19 cellular contexts compared by ENCODE assay signal in genomic region chr4:110619001-110619350, GRCh38. TPM values are rescaled to one million over a fixed set of nuclear protein-coding genes. Genes with fewer than 3 reads are reported as not detected.
A peak's percentile ranks its signal among the peaks of the same experiment; 100 is the strongest.
DNase-seq lines count a peak whose midpoint lies in the region; TF ChIP-seq lines count a peak whose summit lies in the region.
"Had no signal": no experiment of that assay in that cellular context is flagged by ENCODE, and none has a peak within 500 bp of the region (broad histone marks: within the 10 kb centered on the region; RNA-seq: fewer than 3 reads in every experiment).

No MANE protein-coding gene starts in this region.

- peak overlapping the region; percentile 89; the same call in 1 of the 2 replicates for H3K27ac ChIP-seq in HUES6 (ENCODE audit: low read depth, low read length)
- H3K27ac ChIP-seq in iPS-20b (ENCODE audit: low read length) = no peak overlapping the region
- no peak overlapping the region for H3K27ac ChIP-seq in SK-N-SH (ENCODE audit: low read depth in 2 of 2, low read length in 1 of 2)

- peaks cover 92% of the 10 kb centered on the region for H3K27me3 Mint-ChIP-seq in chondrocyte (ENCODE audit: low read depth)

- peaks cover 15% of the 10 kb centered on the region for H3K36me3 Mint-ChIP-seq in chondrocyte (ENCODE audit: low read depth)

- TF ChIP-seq EP300 in SK-N-SH (IDR thresholded peaks at IDR 0.05; ENCODE audit: borderline replicate concordance in 1 of 2, low read depth in 1 of 2, low read length in 1 of 2) = no peak

- peak overlapping the region; percentile 66 for H3K4me3 ChIP-seq in HUES6 (ENCODE audit: low read depth, low read length)
- H3K4me3 ChIP-seq in iPS-20b (ENCODE audit: low read length) = peak overlapping the region; percentile 63
- H3K4me3 ChIP-seq in skeletal muscle satellite cell (ENCODE audit: low read length) = peak overlapping the region; percentile 78
- H3K4me3 ChIP-seq in SK-N-SH (ENCODE audit: low read depth in 2 of 2, low read length in 1 of 2) = no peak overlapping the region
- H3K4me3 ChIP-seq: lung, sigmoid colon had no signal

- CTCF ChIA-PET in SK-N-SH (lab: Yijun Ruan, JAX) = interaction anchor here (1.2 kb wide), 1 partner anchor 12 kb away, joined by 6 read pairs; no protein-coding TSS in a partner anchor

- no peaks in the 10 kb centered on the region for H3K9me3 Mint-ChIP-seq in chondrocyte (ENCODE audit: low read depth)

- peak overlapping the region; percentile 99 for H3K9ac ChIP-seq in HUES6 (ENCODE audit: low read length)
- peak overlapping the region; percentile 6; the same call in 1 of the 2 replicates for H3K9ac ChIP-seq in iPS-20b (ENCODE audit: low read depth, low read length)
- H3K9ac ChIP-seq in skeletal muscle satellite cell (ENCODE audit: low read depth, low read length) = peak overlapping the region; percentile 81
- H3K9ac ChIP-seq in SK-N-SH = no peak overlapping the region

- POLR2A ChIA-PET in SK-N-SH (lab: Yijun Ruan, JAX) = no interaction called here

- H3K4me1 Mint-ChIP-seq in chondrocyte (ENCODE audit: low read depth) = peaks cover 43% of the 10 kb centered on the region

- DNase-seq in chondrocyte (ENCODE audit: low spot score) (no peak), COLO829 (ENCODE audit: low spot score) (no peak), SK-N-SH (no peak), middle frontal gyrus (ENCODE audit: extremely low spot score, low spot score) (no peak)
- DNase-seq: activated CD4-positive, CD25-positive, alpha-beta regulatory T cell; activated gamma-delta T cell treated with Interleukin-2 at 50 U/mL for 16 hours; anterior cingulate cortex; cerebellar nuclear complex; foreskin fibroblast; GDM1; NCI-H187 treated with DMSO at 0.1 percent for 48 hours; NCI-H446 treated with DMSO at 0.1 percent for 48 hours; sigmoid colon; stimulated activated CD4-positive, alpha-beta T cell treated with anti-CD3 and anti-CD28 coated beads, Interleukin-4, amount 100 ng/mL, for 1 hour had no signal

- H3K9me2 ChIP-seq in SK-N-SH = no peaks in the 10 kb centered on the region

- no peak for TF ChIP-seq RAD21 in SK-N-SH (IDR thresholded peaks at IDR 0.05; ENCODE audit: low read length)

- peaks cover 42% of the 10 kb centered on the region for H3K4me1 ChIP-seq in HUES6 (ENCODE audit: control insufficient read depth, insufficient read depth, low read length)
- peaks cover 23% of the 10 kb centered on the region; the same call in 1 of the 2 replicates for H3K4me1 ChIP-seq in iPS-20b (ENCODE audit: insufficient read depth, low read length)
- peaks cover 23% of the 10 kb centered on the region for H3K4me1 ChIP-seq in skeletal muscle satellite cell (ENCODE audit: control insufficient read depth, insufficient read depth, low read length)
- H3K4me1 ChIP-seq in SK-N-SH (ENCODE audit: control insufficient read depth in 1 of 2, insufficient read depth in 2 of 2, low read depth in 1 of 2, low read length in 1 of 2) = peaks cover 0 to 4% of the 10 kb centered on the region in 2 experiments; a peak in 1 of 4 replicates

- H3K27ac Mint-ChIP-seq in chondrocyte (ENCODE audit: unreplicated experiment) = peak overlapping the region; percentile 90

- peak overlapping the region; percentile 92 for H3K4me2 ChIP-seq in skeletal muscle satellite cell (ENCODE audit: low read length)
- H3K4me2 ChIP-seq in SK-N-SH = no peak overlapping the region

- no peaks in the 10 kb centered on the region for H4K20me1 ChIP-seq in SK-N-SH (ENCODE audit: insufficient read depth)

- no peak overlapping the region for H3K4me3 Mint-ChIP-seq in chondrocyte (ENCODE audit: unreplicated experiment)

- H3K36me3 ChIP-seq in HUES6 (ENCODE audit: control insufficient read depth, insufficient read depth, low read length) = no peaks in the 10 kb centered on the region
- H3K36me3 ChIP-seq in iPS-20b (ENCODE audit: insufficient read depth, low read depth, low read length) = no peaks in the 10 kb centered on the region
- peaks cover 19% of the 10 kb centered on the region for H3K36me3 ChIP-seq in skeletal muscle satellite cell (ENCODE audit: insufficient read depth, low read length)
- no peaks in the 10 kb centered on the region for H3K36me3 ChIP-seq in SK-N-SH (replicated peaks in 1 of 2; ENCODE audit: control insufficient read depth in 1 of 2, insufficient read depth in 2 of 2, low read length in 1 of 2)
- H3K36me3 ChIP-seq: sigmoid colon had no signal

- TF ChIP-seq CTCF in chondrocyte (IDR thresholded peaks at IDR 0.05) (no peak), SK-N-SH (IDR thresholded peaks at IDR 0.05) (no peak)

- H3K79me2 ChIP-seq in SK-N-SH (ENCODE audit: insufficient read depth) = no peaks in the 10 kb centered on the region

- H3K9me3 ChIP-seq in HUES6 (ENCODE audit: control insufficient read depth, insufficient read depth, low read depth, low read length) (no peaks in the 10 kb centered on the region), iPS-20b (ENCODE audit: insufficient read depth, low read depth, low read length) (no peaks in the 10 kb centered on the region), skeletal muscle satellite cell (replicated peaks; ENCODE audit: low read length) (no peaks in the 10 kb centered on the region), SK-N-SH (no peaks in the 10 kb centered on the region)
- H3K9me3 ChIP-seq: sigmoid colon had no signal

- H3F3A ChIP-seq in SK-N-SH (replicated peaks; ENCODE audit: insufficient read depth) = no peaks in the 10 kb centered on the region

- H2AFZ ChIP-seq in SK-N-SH (ENCODE audit: low read depth) = no peak overlapping the region

- 38% methylated on average over 14 of the region's 14 CpGs for WGBS in SK-N-SH (ENCODE audit: low lambda C conversion rate)

- H3K27me3 ChIP-seq in HUES6 (ENCODE audit: control insufficient read depth, insufficient read depth, low read length) (peaks cover 97% of the 10 kb centered on the region), iPS-20b (ENCODE audit: insufficient read depth, low read length) (peaks cover 100% of the 10 kb centered on the region), skeletal muscle satellite cell (ENCODE audit: control insufficient read depth, insufficient read depth, low read length) (no peaks in the 10 kb centered on the region), SK-N-SH (ENCODE audit: insufficient read depth) (peaks cover 96% of the 10 kb centered on the region)

TF ChIP-seq in SK-N-SH, 30 proteins besides CTCF, POLR2A, EP300 and RAD21:
- no peak for TF ChIP-seq CHD2 (IDR thresholded peaks at IDR 0.05; ENCODE audit: low read length, partially characterized antibody)
- TF ChIP-seq REST (IDR thresholded peaks at IDR 0.05; ENCODE audit: low read depth, low read length) = no peak
- TF ChIP-seq NRF1 (IDR thresholded peaks at IDR 0.05; ENCODE audit: low read depth, low read length) = no peak
- no peak for TF ChIP-seq RXRA (IDR thresholded peaks at IDR 0.05; ENCODE audit: borderline replicate concordance, low read depth)
TF ChIP-seq in SK-N-SH: peak in this region for 0.

RNA-seq across cellular contexts. Expression of gene PITX2, which starts 3.9 kb away (rescaled TPM):
- total RNA-seq in chondrocyte = 0.64 to 1.0 TPM in 2 of 3 replicates, not detected in the other
- total RNA-seq in skeletal muscle satellite cell (2012; rRNA removed) = 1.0 and 7.6 TPM in 2 replicates
- not detected in 2 replicates for polyA plus RNA-seq in SK-N-SH (2012; rRNA removed)
- not detected in 2 replicates for polyA plus RNA-seq in SK-N-SH (2012; cell fraction: cytosol; rRNA removed)
- polyA plus RNA-seq in SK-N-SH (2012; cell fraction: nucleus; rRNA removed) = not detected in 2 replicates
- total RNA-seq: lung, Right ventricle myocardium inferior had no signal
- polyA plus RNA-seq: lung had no signal

Comparison
In these comparisons a context has a peak if more than half of its experiments do, and no peak if none do; other contexts are left out.
1. H3K4me3 ChIP-seq: peak in HUES6 (single experiment), iPS-20b (single experiment) and skeletal muscle satellite cell (single experiment); none in SK-N-SH (0 of 2).